In the genomic region with DNA sequence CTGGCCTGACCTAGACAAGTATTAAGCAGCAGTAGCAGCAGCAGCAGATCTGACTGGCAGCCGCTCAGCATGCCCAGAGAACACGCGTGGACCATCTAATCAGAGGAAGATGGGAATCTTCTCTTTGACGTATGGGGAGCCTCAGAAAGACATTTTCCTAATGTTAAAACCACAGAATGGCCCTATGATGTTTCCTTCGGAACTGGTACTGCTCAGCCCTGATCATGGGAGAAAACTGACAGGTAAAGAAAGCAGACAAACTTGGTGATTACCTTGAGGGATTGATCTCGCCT, we compare ENCODE assay signal across 12 cellular contexts. TPM values are rescaled to one million over a fixed set of nuclear protein-coding genes. Genes with fewer than 3 reads are reported as not detected.
DNase-seq lines count a peak whose midpoint lies in the region; ATAC-seq and TF ChIP-seq lines count a peak whose summit lies in the region.
"Had no signal": no experiment of that assay in that cellular context is flagged by ENCODE, and none has a peak within 500 bp of the region (broad histone marks: within the 10 kb centered on the region; RNA-seq: fewer than 3 reads in every experiment).

No MANE protein-coding gene starts in this region.

- intact Hi-C loops in CD14-positive monocyte (cut with micrococcal nuclease): loop anchor here in 1 of 2 donors (2.0 kb wide), 1 partner anchor 14 kb away; the partner anchor contains the start of gene LSM14B

- H3K9me3 ChIP-seq in CD8-positive, alpha-beta memory T cell (ENCODE audit: low read length): no peaks in the 10 kb centered on the region
- H3K9me3 ChIP-seq: mucosa of descending colon had no signal

- H3K4me3 Mint-ChIP-seq in CD14-positive monocyte (no peak overlapping the region), WTC11 (no peak overlapping the region), naive B cell (peak overlapping the region in 1 of 8 donors; percentile 61)
- peak overlapping the region in 1 of 7 donors; percentile 49 for H3K4me3 Mint-ChIP-seq in CD8-positive, alpha-beta memory T cell
- H3K4me3 Mint-ChIP-seq: activated B cell treated with CpG ODN at 0.5 μM for 24 hours had no signal

- H3K9me3 Mint-ChIP-seq in CD14-positive monocyte (peaks cover 0 to 3% (median 0%) of the 10 kb centered on the region in 7 donors), WTC11 (no peaks in the 10 kb centered on the region), naive B cell (no peaks in the 10 kb centered on the region)
- no peaks in the 10 kb centered on the region for H3K9me3 Mint-ChIP-seq in CD8-positive, alpha-beta memory T cell
- H3K9me3 Mint-ChIP-seq: activated B cell treated with CpG ODN at 0.5 μM for 24 hours had no signal

- peaks cover 77% of the 10 kb centered on the region for H3K36me3 ChIP-seq in CD8-positive, alpha-beta memory T cell (ENCODE audit: insufficient read depth, low read length)

- no peak for DNase-seq in CD14-positive monocyte (ENCODE audit: low spot score)
- no peak for DNase-seq in CD8-positive, alpha-beta memory T cell
- DNase-seq in WTC11 (ENCODE audit: low spot score): no peak
- no peak for DNase-seq in naive B cell
- DNase-seq in HuH-7 (ENCODE audit: low spot score): no peak
- no peak for DNase-seq in MV-4-11 (lab: John Stamatoyannopoulos, UW)
- DNase-seq: kidney had no signal

- H3K27me3 Mint-ChIP-seq in CD14-positive monocyte (ENCODE audit: low read depth in 3 of 3): no peaks in the 10 kb centered on the region
- no peaks in the 10 kb centered on the region for H3K27me3 Mint-ChIP-seq in CD8-positive, alpha-beta memory T cell
- no peaks in the 10 kb centered on the region for H3K27me3 Mint-ChIP-seq in WTC11 (ENCODE audit: low read depth)
- no peaks in the 10 kb centered on the region for H3K27me3 Mint-ChIP-seq in naive B cell
- H3K27me3 Mint-ChIP-seq: activated B cell treated with CpG ODN at 0.5 μM for 24 hours had no signal

- H3K27me3 ChIP-seq in CD8-positive, alpha-beta memory T cell (ENCODE audit: insufficient read depth, low read length, poor library complexity, severe bottlenecking): no peaks in the 10 kb centered on the region

- ATAC-seq in WTC11 (no peak), naive B cell (ENCODE audit: low read depth in 2 of 2) (no peak), GM21737 (IDR thresholded peaks at IDR 0.05; ENCODE audit: unreplicated experiment) (no peak), HG02840 (IDR thresholded peaks at IDR 0.05; ENCODE audit: low FRiP score, unreplicated experiment) (no peak)

- TF ChIP-seq CTCF in CD14-positive monocyte (IDR thresholded peaks at IDR 0.05) (peak; percentile 59), WTC11 (IDR thresholded peaks at IDR 0.05) (no peak)

- POLR2A ChIA-PET in CD8-positive, alpha-beta memory T cell (lab: Charles Lee): interaction anchor here (1.0 kb wide), 1 partner anchor 15 kb away, joined by 4 read pairs; the partner anchor contains the start of gene LSM14B
- POLR2A ChIA-PET in WTC11 (lab: Charles Lee): no interaction called here

- H3K36me3 Mint-ChIP-seq in CD14-positive monocyte (peaks cover 73 to 85% of the 10 kb centered on the region in 2 donors), WTC11 (peaks cover 76% of the 10 kb centered on the region), naive B cell (peaks cover 19 to 22% of the 10 kb centered on the region in 2 donors)
- peaks cover 7 to 96% (median 17%) of the 10 kb centered on the region in 3 donors for H3K36me3 Mint-ChIP-seq in CD8-positive, alpha-beta memory T cell

- no peak overlapping the region for H3K4me3 ChIP-seq in CD8-positive, alpha-beta memory T cell (ENCODE audit: low read length)
- H3K4me3 ChIP-seq: mucosa of descending colon had no signal

- H3K4me1 Mint-ChIP-seq in CD14-positive monocyte (peaks cover 56% of the 10 kb centered on the region), WTC11 (peaks cover 9% of the 10 kb centered on the region), naive B cell (peaks cover 34 to 53% (median 34%) of the 10 kb centered on the region in 3 donors)
- peaks cover 36 to 58% (median 47%) of the 10 kb centered on the region in 3 donors for H3K4me1 Mint-ChIP-seq in CD8-positive, alpha-beta memory T cell

- CTCF ChIA-PET in CD8-positive, alpha-beta memory T cell (lab: Charles Lee): interaction anchor here (1.1 to 7.0 kb wide), 3 partner anchors 19 to 127 kb away, joined by 4 to 60 read pairs (median 6); no protein-coding TSS in a partner anchor
- CTCF ChIA-PET in WTC11 (lab: Charles Lee): interaction anchor here (0.6 to 2.4 kb wide), 3 partner anchors 22 to 141 kb away, joined by 3 to 21 read pairs (median 4); no protein-coding TSS in a partner anchor

- no peak overlapping the region for H3K27ac ChIP-seq in CD8-positive, alpha-beta memory T cell (ENCODE audit: low read depth, low read length)
- H3K27ac ChIP-seq: HL-60 had no signal

- H3K4me1 ChIP-seq in CD8-positive, alpha-beta memory T cell (ENCODE audit: insufficient read depth, low read length): peaks cover 18% of the 10 kb centered on the region

- peak overlapping the region in 6 of 7 donors; percentile 16 to 80 (median 64) for H3K27ac Mint-ChIP-seq in CD14-positive monocyte
- H3K27ac Mint-ChIP-seq in CD8-positive, alpha-beta memory T cell: peak overlapping the region; percentile 71 to 96 (median 90)
- peak overlapping the region; percentile 77 for H3K27ac Mint-ChIP-seq in WTC11
- H3K27ac Mint-ChIP-seq in naive B cell: peak overlapping the region in 5 of 6 donors; percentile 27 to 86 (median 66)
- H3K27ac Mint-ChIP-seq: activated B cell treated with CpG ODN at 0.5 μM for 24 hours had no signal

TF ChIP-seq in WTC11, 78 proteins besides CTCF, POLR2A, EP300 and RAD21:
- TF ChIP-seq ETV6 (CRISPR knock-in tag; IDR thresholded peaks at IDR 0.05): no peak
- TF ChIP-seq NR3C1 (CRISPR knock-in tag; conservative IDR thresholded peaks at IDR 0.05; ENCODE audit: low read depth): no peak
- no peak for TF ChIP-seq JAZF1 (CRISPR knock-in tag; IDR thresholded peaks at IDR 0.05)
- no peak for TF ChIP-seq MYBL2 (CRISPR knock-in tag; IDR thresholded peaks at IDR 0.05)
- TF ChIP-seq IRF2 (CRISPR knock-in tag; IDR thresholded peaks at IDR 0.05; ENCODE audit: borderline replicate concordance, low read depth): no peak
- TF ChIP-seq ZNF396 (CRISPR knock-in tag; IDR thresholded peaks at IDR 0.05; ENCODE audit: borderline replicate concordance): no peak

RNA-seq across cellular contexts. Expression of gene PSMA7, which starts 6.2 kb away (rescaled TPM):
- polyA plus RNA-seq in CD14-positive monocyte (100 to 1,000 TPM; 527 to 668 TPM), naive B cell (ENCODE audit: low read depth in 6 of 6) (100 to 1,000 TPM; 367 to 572 (median 436) TPM)
- 100 to 1,000 TPM; 447 to 464 TPM for total RNA-seq in CD8-positive, alpha-beta memory T cell
- 459 TPM for polyA plus RNA-seq in CD8-positive, alpha-beta memory T cell
- 315 to 364 TPM (median 321 TPM) in 3 replicates for total RNA-seq in WTC11 (2021)

RNA-seq across cellular contexts. Expression of gene SS18L1, which starts 6.5 kb away (rescaled TPM):
- 1 to 10 TPM in 1 of 2 donors, under 1 TPM in 1; 0.75 to 1.1 TPM for polyA plus RNA-seq in CD14-positive monocyte
- total RNA-seq in CD8-positive, alpha-beta memory T cell: 10 to 100 TPM; 16.9 to 18.5 TPM
- 0.86 TPM for polyA plus RNA-seq in CD8-positive, alpha-beta memory T cell
- 29.4 to 34.1 TPM (median 29.8 TPM) in 3 replicates for total RNA-seq in WTC11 (2021)
- 1 to 10 TPM in 3 of 6 donors, under 1 TPM in 2, not detected in 1; 0.41 to 1.7 (median 1.2) TPM for polyA plus RNA-seq in naive B cell (ENCODE audit: low read depth in 6 of 6)

RNA-seq across cellular contexts. Expression of gene LSM14B, which starts 14.8 kb away (rescaled TPM):
- polyA plus RNA-seq in CD14-positive monocyte: 1 to 10 TPM; 1.0 to 1.4 TPM
- total RNA-seq in CD8-positive, alpha-beta memory T cell: 10 to 100 TPM; 35.8 to 36.4 TPM
- 1.1 TPM for polyA plus RNA-seq in CD8-positive, alpha-beta memory T cell
- total RNA-seq in WTC11 (2021): 67.4 to 73.5 TPM (median 69.7 TPM) in 3 replicates
- 1 to 10 TPM in 5 of 6 donors, not detected in 1; 1.1 to 3.4 (median 1.2) TPM for polyA plus RNA-seq in naive B cell (ENCODE audit: low read depth in 6 of 6)

RNA-seq across cellular contexts. Expression of gene MTG2, which starts 45.8 kb away (rescaled TPM):
- 10 to 100 TPM; 10.8 to 14.9 TPM for polyA plus RNA-seq in CD14-positive monocyte
- total RNA-seq in CD8-positive, alpha-beta memory T cell: 10 to 100 TPM; 44.6 to 45.9 TPM
- polyA plus RNA-seq in CD8-positive, alpha-beta memory T cell: 19.0 TPM
- 26.6 to 33.0 TPM (median 27.9 TPM) in 3 replicates for total RNA-seq in WTC11 (2021)
- 10 to 100 TPM; 12.7 to 19.1 (median 16.3) TPM for polyA plus RNA-seq in naive B cell (ENCODE audit: low read depth in 6 of 6)
